In the genomic region with DNA sequence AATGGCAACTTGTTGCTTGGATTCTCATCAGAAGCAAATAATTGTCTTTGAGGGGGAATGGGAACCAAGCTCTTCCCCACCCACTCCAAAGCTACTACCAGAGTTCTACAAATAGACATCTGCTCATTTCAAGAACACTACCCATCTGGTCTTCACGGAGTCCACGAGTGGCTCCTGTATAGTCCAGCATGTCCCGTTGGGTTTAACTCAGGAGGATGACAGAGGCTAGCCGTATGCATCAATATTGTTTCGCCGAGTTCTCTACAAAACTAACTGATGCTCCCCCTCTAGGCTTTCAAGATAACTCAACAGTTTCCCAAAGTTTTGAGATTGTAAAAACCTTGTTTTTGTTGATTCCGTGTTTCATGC, we compare ENCODE assay signal across 8 cellular contexts. TPM values are rescaled to one million over a fixed set of nuclear protein-coding genes. Genes with fewer than 3 reads are reported as not detected.
DNase-seq lines count a peak whose midpoint lies in the region; ATAC-seq and TF ChIP-seq lines count a peak whose summit lies in the region.

No MANE protein-coding gene starts in this region.

- H3K4me1 Mint-ChIP-seq in activated naive CD8-positive, alpha-beta T cell (ENCODE audit: low read depth): peaks cover 19% of the 10 kb centered on the region
- H3K4me1 Mint-ChIP-seq in immature natural killer cell: peaks cover 18 to 21% of the 10 kb centered on the region in 2 donors

- no peaks in the 10 kb centered on the region for H3K9me3 ChIP-seq in subcutaneous abdominal adipose tissue (ENCODE audit: control insufficient read depth in 5 of 5, low read length in 5 of 5)

- DNase-seq in HFF-Myc (ENCODE audit: extremely low read depth, low read depth) (no peak), immature natural killer cell (no peak), GOT3 (lab: John Stamatoyannopoulos, UW) (no peak), NCI-H2196 treated with DMSO at 0.1 percent for 48 hours (lab: John Stamatoyannopoulos, UW; ENCODE audit: unreplicated experiment) (no peak)
- DNase-seq in stimulated activated CD8-positive, alpha-beta memory T cell treated with anti-CD3 and anti-CD28 coated beads, Interleukin-4, amount 100 ng/mL, for 48 hours: no peak

- no peak for TF ChIP-seq CTCF in HFF-Myc (IDR thresholded peaks at IDR 0.05; ENCODE audit: low read depth, low read length, missing control alignments)

- H3K36me3 ChIP-seq in subcutaneous abdominal adipose tissue (ENCODE audit: control insufficient read depth in 5 of 5, insufficient read depth in 5 of 5, low read length in 5 of 5): peaks cover 2 to 5% (median 3%) of the 10 kb centered on the region in 5 donors

- no peaks in the 10 kb centered on the region for H3K9me3 Mint-ChIP-seq in activated naive CD8-positive, alpha-beta T cell (ENCODE audit: low read depth)
- no peaks in the 10 kb centered on the region for H3K9me3 Mint-ChIP-seq in immature natural killer cell

- H3K4me3 ChIP-seq in HFF-Myc (replicated peaks; ENCODE audit: low read depth, low read length) (peak overlapping the region; percentile 90), subcutaneous abdominal adipose tissue (ENCODE audit: low read depth in 1 of 5, low read length in 5 of 5) (peak overlapping the region; percentile 85 to 94 (median 91))

- no peak for ATAC-seq in HG02678 (IDR thresholded peaks at IDR 0.05; ENCODE audit: unreplicated experiment)

- H3K36me3 Mint-ChIP-seq in activated naive CD8-positive, alpha-beta T cell: peaks cover 9% of the 10 kb centered on the region
- peaks cover 0 to 8% (median 4%) of the 10 kb centered on the region in 3 donors for H3K36me3 Mint-ChIP-seq in immature natural killer cell

- H3K27ac Mint-ChIP-seq in activated naive CD8-positive, alpha-beta T cell: peak overlapping the region; percentile 58
- peak overlapping the region in 5 of 6 donors; percentile 36 to 71 (median 66) for H3K27ac Mint-ChIP-seq in immature natural killer cell

- peak overlapping the region; percentile 35 to 83 (median 79) for H3K9ac ChIP-seq in subcutaneous abdominal adipose tissue (ENCODE audit: low read length in 5 of 5)

- no peak overlapping the region for H3K4me3 Mint-ChIP-seq in activated naive CD8-positive, alpha-beta T cell
- H3K4me3 Mint-ChIP-seq in immature natural killer cell: peak overlapping the region in 1 of 5 donors; percentile 72

- H3K4me1 ChIP-seq in subcutaneous abdominal adipose tissue (ENCODE audit: control insufficient read depth in 5 of 5, insufficient read depth in 5 of 5, low read length in 5 of 5): peaks cover 0 to 24% (median 19%) of the 10 kb centered on the region in 5 donors

- no peaks in the 10 kb centered on the region for H3K27me3 Mint-ChIP-seq in activated naive CD8-positive, alpha-beta T cell
- H3K27me3 Mint-ChIP-seq in immature natural killer cell (ENCODE audit: low read depth in 3 of 3): peaks cover 4 to 12% (median 6%) of the 10 kb centered on the region in 3 donors

- no peaks in the 10 kb centered on the region for H3K27me3 ChIP-seq in subcutaneous abdominal adipose tissue (ENCODE audit: control insufficient read depth in 5 of 5, insufficient read depth in 4 of 5, low read length in 5 of 5)

- peak overlapping the region; percentile 66 for H3K27ac ChIP-seq in subcutaneous abdominal adipose tissue (ENCODE audit: low read depth, low read length)

RNA-seq across cellular contexts. Expression of a gene that starts 0.7 kb away (rescaled TPM):
- 10 to 100 TPM; 17.2 to 31.3 (median 27.5) TPM for polyA plus RNA-seq in immature natural killer cell

RNA-seq across cellular contexts. Expression of a gene that starts 41.4 kb away (rescaled TPM):
- polyA plus RNA-seq in immature natural killer cell: not detected

RNA-seq across cellular contexts. Expression of a gene that starts 57.0 kb away (rescaled TPM):
- under 1 TPM in 2 of 3 donors, not detected in 1; 0.12 to 0.34 TPM for polyA plus RNA-seq in immature natural killer cell
